ENCODE assay signal across 14 cellular contexts in the genomic region with DNA sequence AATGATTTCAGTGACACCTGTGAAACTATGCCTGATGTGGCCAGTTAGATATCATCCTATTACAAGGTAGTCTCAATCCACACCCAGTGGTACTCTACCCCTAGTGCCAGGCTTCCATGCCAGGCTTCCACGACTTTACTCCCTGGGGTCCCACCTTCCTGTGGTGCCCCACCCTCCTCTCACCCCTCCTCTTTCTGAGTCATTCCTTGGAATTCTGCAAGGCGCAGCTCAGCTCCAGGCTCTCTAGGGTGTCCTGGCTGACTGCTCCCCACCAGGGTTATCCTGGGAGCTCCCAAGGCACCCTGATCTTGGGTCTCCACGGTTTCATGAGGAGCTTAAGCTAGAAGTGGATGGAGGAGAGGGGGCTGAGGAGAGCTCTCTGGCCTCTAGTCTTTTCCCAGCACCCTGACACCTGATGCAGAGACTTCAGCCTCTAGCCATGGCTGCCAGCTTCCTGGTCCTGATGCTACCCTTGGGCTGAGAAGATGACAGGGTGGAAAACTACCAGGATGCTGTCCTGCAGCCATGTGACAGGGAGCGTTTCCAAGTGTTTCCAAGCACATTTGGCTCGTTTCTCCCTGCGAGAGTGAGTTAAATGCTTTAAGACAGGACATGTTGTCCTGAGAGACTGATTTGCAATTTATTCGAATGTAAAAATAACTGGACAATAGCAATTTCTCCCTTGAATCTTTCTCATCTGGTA.
DNase-seq lines count a peak whose midpoint lies in the region; ATAC-seq and TF ChIP-seq lines count a peak whose summit lies in the region.
"Had no signal": no experiment of that assay in that cellular context is flagged by ENCODE, and none has a peak within 500 bp of the region (broad histone marks: within the 10 kb centered on the region; RNA-seq: fewer than 3 reads in every experiment).

No MANE protein-coding gene starts in this region.

- TF ChIP-seq POLR2A in gastroesophageal sphincter (IDR thresholded peaks at IDR 0.05), result no peak

- H3K27ac ChIP-seq in right atrium auricular region, result no peak overlapping the region
- no peak overlapping the region for H3K27ac ChIP-seq in left ventricle myocardium inferior (replicated peaks)
- no peak overlapping the region for H3K27ac ChIP-seq in gastroesophageal sphincter

- H3K36me3 ChIP-seq in right atrium auricular region (no peaks in the 10 kb centered on the region), left ventricle myocardium inferior (no peaks in the 10 kb centered on the region), gastroesophageal sphincter (no peaks in the 10 kb centered on the region)

- H3K4me3 ChIP-seq in right atrium auricular region (no peak overlapping the region), left ventricle myocardium inferior (no peak overlapping the region), gastroesophageal sphincter (no peak overlapping the region)

- no peak for TF ChIP-seq EP300 in gastroesophageal sphincter (IDR thresholded peaks at IDR 0.05)

- DNase-seq in right atrium auricular region (ENCODE audit: low spot score) (peak; percentile 21), left ventricle myocardium inferior (no peak), left lobe of liver (ENCODE audit: low spot score) (peak; percentile 8), pons (ENCODE audit: low spot score) (peak; percentile 24), SW480 (ENCODE audit: low spot score) (no peak)
- DNase-seq: 8988T, DMS 273 treated with DMSO at 0.1 percent for 48 hours, Karpas-422, NCI-H1105 treated with DMSO at 0.1 percent for 48 hours, NCI-H187, NCI-H524 had no signal

- ATAC-seq in left lobe of liver (no peak), HG03196 (IDR thresholded peaks at IDR 0.05; ENCODE audit: unreplicated experiment) (no peak), gastroesophageal sphincter (no peak), HG02763 (IDR thresholded peaks at IDR 0.05; ENCODE audit: unreplicated experiment) (no peak)

- TF ChIP-seq CTCF in right atrium auricular region (IDR thresholded peaks at IDR 0.05) (no peak), left ventricle myocardium inferior (IDR thresholded peaks at IDR 0.05; ENCODE audit: borderline replicate concordance) (no peak), gastroesophageal sphincter (IDR thresholded peaks at IDR 0.05) (no peak)

- H3K4me1 ChIP-seq in right atrium auricular region (no peaks in the 10 kb centered on the region), left ventricle myocardium inferior (no peaks in the 10 kb centered on the region), gastroesophageal sphincter (no peaks in the 10 kb centered on the region)

- 58% methylated on average over 5 of the region's 7 CpGs; no CpG with 5 or more reads in 1 of the 2 donors for WGBS in gastroesophageal sphincter (ENCODE audit: low coverage in 1 of 2), 2 donors

- peaks cover 0 to 12% of the 10 kb centered on the region in 2 donors for H3K9me3 ChIP-seq in right atrium auricular region
- H3K9me3 ChIP-seq in left ventricle myocardium inferior (replicated peaks), result peaks cover 22% of the 10 kb centered on the region
- H3K9me3 ChIP-seq in gastroesophageal sphincter, result peaks cover 0 to 13% (median 0%) of the 10 kb centered on the region in 3 donors

- H3K27me3 ChIP-seq in right atrium auricular region, result no peaks in the 10 kb centered on the region
- H3K27me3 ChIP-seq in left ventricle myocardium inferior (ENCODE audit: low read depth), result peaks cover 59% of the 10 kb centered on the region
- peaks cover 36% of the 10 kb centered on the region for H3K27me3 ChIP-seq in gastroesophageal sphincter

- intact Hi-C loops in left ventricle myocardium inferior (cut with micrococcal nuclease), result no loop called here

Comparison
In these comparisons a context has a peak if more than half of its experiments do, and no peak if none do; other contexts are left out.
1. DNase-seq: peak in right atrium auricular region (single experiment), left lobe of liver (single experiment) and pons (single experiment); none in left ventricle myocardium inferior (single experiment) and SW480 (single experiment).